Comparison of ENCODE assay signal across 32 cellular contexts in genomic region chr3:154214320-154214719, GRCh38.
DNase-seq lines count a peak whose midpoint lies in the region; ATAC-seq and TF ChIP-seq lines count a peak whose summit lies in the region.
"Had no signal": no experiment of that assay in that cellular context is flagged by ENCODE, and none has a peak within 500 bp of the region (broad histone marks: within the 10 kb centered on the region; RNA-seq: fewer than 3 reads in every experiment).

No MANE protein-coding gene starts in this region.

- BruUV-seq in MCF 10A (replicated peaks; lab: Mats Ljungman, UMichigan): no TSS peak

- H3K4me3 Mint-ChIP-seq in MCF 10A (ENCODE audit: unreplicated experiment): no peak overlapping the region
- H3K4me3 Mint-ChIP-seq: activated T-cell treated with anti-CD3 and anti-CD28 coated beads, Interleukin-2, amount 50 U/mL, for 72 hours; CD4-positive, alpha-beta T cell; memory B cell; neural crest cell; T-helper 1 cell treated with Interleukin-12 subunit alpha and Interleukin-12 subunit beta and Interleukin-4 antibody, amounts not matched to agents 30 μg/mL and 1 μg/mL, for 36 hours had no signal

- H3K4me3 ChIP-seq in breast epithelium (no peak overlapping the region), RWPE2 (ENCODE audit: severe bottlenecking) (no peak overlapping the region), epithelial cell of esophagus (ENCODE audit: low read length) (no peak overlapping the region), upper lobe of right lung (no peak overlapping the region)
- H3K4me3 ChIP-seq: dorsolateral prefrontal cortex, ovary, SK-N-MC, testis had no signal

- ATAC-seq in RWPE2 (ENCODE audit: low read depth) (peak; percentile 33; the same call in 1 of the 3 replicates), upper lobe of right lung (peak; percentile 41)
- ATAC-seq: activated T-cell treated with anti-CD3 and anti-CD28 coated beads, Interleukin-2, amount 50 U/mL, for 72 hours; left lobe of liver; stimulated activated naive CD8-positive, alpha-beta T cell treated with anti-CD3 and anti-CD28 coated beads, Interleukin-15, Interleukin-2, amounts not matched to agents 100 U/mL and 50 U/mL, for 24 hours had no signal

- H3K4me1 ChIP-seq in breast epithelium: no peaks in the 10 kb centered on the region
- no peaks in the 10 kb centered on the region for H3K4me1 ChIP-seq in RWPE2 (ENCODE audit: insufficient read depth, poor library complexity, severe bottlenecking)
- H3K4me1 ChIP-seq in upper lobe of right lung: no peaks in the 10 kb centered on the region

- DNase-seq in MCF 10A (ENCODE audit: unreplicated experiment) (peak; percentile 3), breast epithelium (ENCODE audit: low spot score in 2 of 2) (no peak), RWPE2 (ENCODE audit: low spot score) (no peak), epithelial cell of esophagus (ENCODE audit: low read depth) (peak; percentile 17), upper lobe of right lung (no peak), NCI-H82 (lab: John Stamatoyannopoulos, UW) (no peak), ureter (ENCODE audit: low spot score) (no peak), posterior vena cava (ENCODE audit: low spot score) (no peak)
- DNase-seq: activated CD4-positive, alpha-beta T cell treated with anti-CD3 and anti-CD28 coated beads, Interleukin-2, amount 50 U/mL, for 48 hours; activated CD4-positive, CD25-positive, alpha-beta regulatory T cell treated with anti-CD3 and anti-CD28 coated beads, Interleukin-2, amount 50 U/mL, for 72 hours; activated T-cell treated with anti-CD3 and anti-CD28 coated beads, Interleukin-2, amount 50 U/mL, for 72 hours; AML-193; CD4-positive, alpha-beta T cell; DND-41; dorsolateral prefrontal cortex; glutamatergic neuron; HCEC 1CT; NCI-H1048; NCI-H2107; NCI-H446; ovary; retina; small intestine; stimulated activated naive CD8-positive, alpha-beta T cell treated with anti-CD3 and anti-CD28 coated beads, Interleukin-15, Interleukin-2, amounts not matched to agents 100 U/mL and 50 U/mL, for 24 hours; testis had no signal

- POLR2A ChIA-PET in MCF 10A (lab: Yijun Ruan, JAX): no interaction called here

- no peaks in the 10 kb centered on the region for H3K4me1 Mint-ChIP-seq in MCF 10A (ENCODE audit: insufficient read depth, unreplicated experiment)
- H3K4me1 Mint-ChIP-seq: memory B cell had no signal

- no peak for TF ChIP-seq POLR2A in breast epithelium (IDR thresholded peaks at IDR 0.05)

- H3K27ac Mint-ChIP-seq in MCF 10A (ENCODE audit: low read depth, unreplicated experiment): no peak overlapping the region
- H3K27ac Mint-ChIP-seq: activated T-cell treated with anti-CD3 and anti-CD28 coated beads, Interleukin-2, amount 50 U/mL, for 72 hours; CD4-positive, alpha-beta T cell; memory B cell had no signal

- TF ChIP-seq CTCF in MCF 10A (IDR thresholded peaks at IDR 0.05; ENCODE audit: unreplicated experiment) (no peak), breast epithelium (IDR thresholded peaks at IDR 0.05) (no peak), RWPE2 (IDR thresholded peaks at IDR 0.05; ENCODE audit: poor library complexity, severe bottlenecking) (no peak), epithelial cell of esophagus (IDR thresholded peaks at IDR 0.05; ENCODE audit: insufficient read depth, low read depth, low read length, missing control alignments) (no peak), upper lobe of right lung (IDR thresholded peaks at IDR 0.05) (no peak)

- H3K27ac ChIP-seq in breast epithelium: no peak overlapping the region
- no peak overlapping the region for H3K27ac ChIP-seq in RWPE2 (ENCODE audit: poor library complexity, severe bottlenecking)
- H3K27ac ChIP-seq in upper lobe of right lung: no peak overlapping the region
- H3K27ac ChIP-seq: 22Rv1, dorsolateral prefrontal cortex, ovary, RWPE1, SK-N-MC, testis had no signal

- CTCF ChIA-PET in MCF 10A (lab: Yijun Ruan, JAX): interaction anchor here (1.3 kb wide), 1 partner anchor 39 kb away, joined by 5 read pairs; no protein-coding TSS in a partner anchor

- peaks cover 6% of the 10 kb centered on the region for H3K36me3 Mint-ChIP-seq in MCF 10A (ENCODE audit: insufficient read depth, unreplicated experiment)
- H3K36me3 Mint-ChIP-seq: memory B cell had no signal

- intact Hi-C loops in MCF 10A (cut with micrococcal nuclease) (no loop called here), breast epithelium (cut with DNase I; ENCODE audit: low total_unique reads) (no loop called here), upper lobe of right lung (cut with DNase I) (no loop called here), posterior vena cava (cut with DNase I) (no loop called here)

- H3K36me3 ChIP-seq in breast epithelium: no peaks in the 10 kb centered on the region
- no peaks in the 10 kb centered on the region for H3K36me3 ChIP-seq in RWPE2 (ENCODE audit: low read depth)
- no peaks in the 10 kb centered on the region for H3K36me3 ChIP-seq in upper lobe of right lung
- H3K36me3 ChIP-seq: ovary had no signal

- H3K9me3 Mint-ChIP-seq in MCF 10A (ENCODE audit: unreplicated experiment): no peaks in the 10 kb centered on the region
- H3K9me3 Mint-ChIP-seq: activated T-cell treated with anti-CD3 and anti-CD28 coated beads, Interleukin-2, amount 50 U/mL, for 72 hours; memory B cell; T-helper 1 cell treated with Interleukin-12 subunit alpha and Interleukin-12 subunit beta and Interleukin-4 antibody, amounts not matched to agents 30 μg/mL and 1 μg/mL, for 36 hours had no signal

- no peaks in the 10 kb centered on the region for H3K27me3 Mint-ChIP-seq in MCF 10A (ENCODE audit: insufficient read depth, unreplicated experiment)

- H3K9me3 ChIP-seq in breast epithelium (no peaks in the 10 kb centered on the region), RWPE2 (ENCODE audit: severe bottlenecking) (no peaks in the 10 kb centered on the region), upper lobe of right lung (no peaks in the 10 kb centered on the region)
- H3K9me3 ChIP-seq: ovary, testis had no signal

- H3K27me3 ChIP-seq in breast epithelium (no peaks in the 10 kb centered on the region), RWPE2 (ENCODE audit: insufficient read depth, poor library complexity, severe bottlenecking) (no peaks in the 10 kb centered on the region), upper lobe of right lung (no peaks in the 10 kb centered on the region)
- H3K27me3 ChIP-seq: dorsolateral prefrontal cortex, ovary, testis had no signal

Comparison
In these comparisons a context has a peak if more than half of its experiments do, and no peak if none do; other contexts are left out.
1. DNase-seq: peak in MCF 10A (single experiment) and epithelial cell of esophagus (single experiment); none in breast epithelium (0 of 2), RWPE2 (single experiment), upper lobe of right lung (single experiment), NCI-H82 (single experiment), ureter (single experiment) and posterior vena cava (single experiment).